2 cellular contexts compared by ENCODE assay signal in genomic region chr19:38224014-38224862, GRCh38.
TF ChIP-seq lines count a peak whose summit lies in the region.

Gene DPF1, minus strand, starts transcription at chr19:38224222. Its CDS starts 80 bp downstream, at chr19:38224142.

TF ChIP-seq in WTC11, 78 proteins besides CTCF, POLR2A, EP300 and RAD21 (continued from another document and continues in another):
- TF ChIP-seq ZNF532 (CRISPR knock-in tag; IDR thresholded peaks at IDR 0.05; ENCODE audit: borderline replicate concordance) (no peak), ATF6 (CRISPR knock-in tag; IDR thresholded peaks at IDR 0.05) (no peak), JUN (CRISPR knock-in tag; IDR thresholded peaks at IDR 0.05) (no peak), NFATC4 (CRISPR knock-in tag; IDR thresholded peaks at IDR 0.05) (no peak), AR (CRISPR knock-in tag; IDR thresholded peaks at IDR 0.05) (no peak), RORB (CRISPR knock-in tag; IDR thresholded peaks at IDR 0.05) (no peak), ATF1 (CRISPR knock-in tag; IDR thresholded peaks at IDR 0.05) (no peak), MXD4 (CRISPR knock-in tag; IDR thresholded peaks at IDR 0.05; ENCODE audit: borderline replicate concordance) (no peak), CREB1 (CRISPR knock-in tag; IDR thresholded peaks at IDR 0.05) (no peak), ZNF219 (CRISPR knock-in tag; IDR thresholded peaks at IDR 0.05; ENCODE audit: borderline replicate concordance) (no peak), ETV6 (CRISPR knock-in tag; IDR thresholded peaks at IDR 0.05) (no peak), USF1 (CRISPR knock-in tag; IDR thresholded peaks at IDR 0.05) (peak; percentile 83), ZNF425 (CRISPR knock-in tag; conservative IDR thresholded peaks at IDR 0.05) (no peak), ZNF423 (CRISPR knock-in tag; IDR thresholded peaks at IDR 0.05) (peak; percentile 79), HMGA2 (CRISPR knock-in tag; IDR thresholded peaks at IDR 0.05) (no peak)

TF ChIP-seq in HepG2, 621 proteins besides CTCF, POLR2A, EP300 and RAD21 (continued from another document and continues in another):
- TF ChIP-seq ZBTB25 (CRISPR knock-in tag; IDR thresholded peaks at IDR 0.05) (peak; percentile 32; the same call in 1 of the 2 replicates), TRAFD1 (CRISPR knock-in tag; IDR thresholded peaks at IDR 0.05; ENCODE audit: borderline replicate concordance) (no peak), ZNF687 (CRISPR knock-in tag; IDR thresholded peaks at IDR 0.05) (peak; percentile 73), PCBP2 (optimal IDR thresholded peaks at IDR 0.05; ENCODE audit: low read depth, low read length, poor library complexity, severe bottlenecking) (no peak), ZNF713 (CRISPR knock-in tag; IDR thresholded peaks at IDR 0.05) (no peak), YEATS4 (CRISPR knock-in tag; IDR thresholded peaks at IDR 0.05; ENCODE audit: borderline replicate concordance) (no peak; the same call in 1 of the 2 replicates), ZBTB3 (CRISPR knock-in tag; IDR thresholded peaks at IDR 0.05; ENCODE audit: borderline replicate concordance, low read depth) (no peak), REL (CRISPR knock-in tag; conservative IDR thresholded peaks at IDR 0.05) (no peak; the same call in 1 of the 2 replicates), TEAD3 (CRISPR knock-in tag; optimal IDR thresholded peaks at IDR 0.05; ENCODE audit: borderline replicate concordance) (peak; percentile 44), NFAT5 (CRISPR knock-in tag; IDR thresholded peaks at IDR 0.05) (no peak), ZNF121 (CRISPR knock-in tag; IDR thresholded peaks at IDR 0.05) (0 out of 2 replicates have a peak, but pooled peaks have one; percentile 20), HNRNPK (IDR thresholded peaks at IDR 0.05; ENCODE audit: low read depth, low read length, poor library complexity, severe bottlenecking) (peak; percentile 35), ZNF335 (CRISPR knock-in tag; IDR thresholded peaks at IDR 0.05) (0 out of 2 replicates have a peak, but pooled peaks have one; percentile 52), PAF1 (CRISPR knock-in tag; IDR thresholded peaks at IDR 0.05) (no peak), ATF7-NPFF (CRISPR knock-in tag; IDR thresholded peaks at IDR 0.05; ENCODE audit: low read depth) (0 out of 2 replicates have a peak, but pooled peaks have one; percentile 39), ZFX (CRISPR knock-in tag; IDR thresholded peaks at IDR 0.05; ENCODE audit: low read depth) (peak; percentile 50; the same call in 1 of the 2 replicates), ZNF160 (CRISPR knock-in tag; IDR thresholded peaks at IDR 0.05) (no peak), HINFP (CRISPR knock-in tag; IDR thresholded peaks at IDR 0.05; ENCODE audit: low read depth) (0 out of 2 replicates have a peak, but pooled peaks have one; percentile 51), ZNF430 (CRISPR knock-in tag; IDR thresholded peaks at IDR 0.05) (no peak; the same call in 1 of the 2 replicates), KIAA2018 (CRISPR knock-in tag; IDR thresholded peaks at IDR 0.05; ENCODE audit: borderline replicate concordance) (no peak), MLX (CRISPR knock-in tag; IDR thresholded peaks at IDR 0.05) (peak; percentile 18; the same call in 1 of the 2 replicates), ZNF124 (CRISPR knock-in tag; IDR thresholded peaks at IDR 0.05) (0 out of 2 replicates have a peak, but pooled peaks have one; percentile 22)
